ENCODE assay signal across 12 cellular contexts in genomic region chr15:96324192-96324895, GRCh38. TPM values are rescaled to one million over a fixed set of nuclear protein-coding genes. Genes with fewer than 3 reads are reported as not detected.
DNase-seq lines count a peak whose midpoint lies in the region; ATAC-seq and TF ChIP-seq lines count a peak whose summit lies in the region.
"Had no signal": no experiment of that assay in that cellular context is flagged by ENCODE, and none has a peak within 500 bp of the region (broad histone marks: within the 10 kb centered on the region; RNA-seq: fewer than 3 reads in every experiment).

No MANE protein-coding gene starts in this region.

- no peak overlapping the region for H3K4me3 Mint-ChIP-seq in activated naive CD8-positive, alpha-beta T cell treated with anti-CD3 and anti-CD28 coated beads for 36 hours

- peaks cover 6% of the 10 kb centered on the region for H3K4me1 Mint-ChIP-seq in activated naive CD8-positive, alpha-beta T cell treated with anti-CD3 and anti-CD28 coated beads for 36 hours

- H3K27ac Mint-ChIP-seq in activated naive CD8-positive, alpha-beta T cell treated with anti-CD3 and anti-CD28 coated beads for 36 hours = no peak overlapping the region

- H3K27ac ChIP-seq in AG04450 (ENCODE audit: low read depth, low read length) (peak overlapping the region; percentile 70), osteoblast (ENCODE audit: low read depth, low read length) (peak overlapping the region; percentile 88)

- peaks cover 6% of the 10 kb centered on the region; the same call in 1 of the 2 replicates for H3K9me3 ChIP-seq in AG04450 (ENCODE audit: control insufficient read depth, insufficient read depth, low read length)
- no peaks in the 10 kb centered on the region for H3K9me3 ChIP-seq in osteoblast (ENCODE audit: low read depth, low read length)

- H3K4me3 ChIP-seq in AG04450 (ENCODE audit: low read depth, low read length) (peak overlapping the region; percentile 85), astrocyte of the cerebellum (ENCODE audit: low read depth, low read length) (peak overlapping the region; percentile 89), foreskin fibroblast (ENCODE audit: low read depth in 1 of 2, low read length in 2 of 2) (peak overlapping the region; percentile 86 to 94), osteoblast (ENCODE audit: insufficient read depth, low read length) (peak overlapping the region; percentile 20)
- H3K4me3 ChIP-seq: lung had no signal

- no peaks in the 10 kb centered on the region for H3K36me3 ChIP-seq in osteoblast (ENCODE audit: insufficient read depth, low read length)

- no peak overlapping the region for H2AFZ ChIP-seq in osteoblast (ENCODE audit: low read length)

- CTCF ChIA-PET in AG04450 (lab: Charles Lee) = no interaction called here

- H3K27me3 ChIP-seq in AG04450 (ENCODE audit: control insufficient read depth, insufficient read depth, low read length) (no peaks in the 10 kb centered on the region), osteoblast (ENCODE audit: insufficient read depth, low read length) (peaks cover 23% of the 10 kb centered on the region)

- no peak for DNase-seq in AG04450 (ENCODE audit: low read depth, low spot score)
- DNase-seq in astrocyte of the cerebellum (ENCODE audit: low read depth) = no peak
- peak in 1 of 2 donors; percentile 55 for DNase-seq in foreskin fibroblast
- DNase-seq in osteoblast (ENCODE audit: insufficient read length, low spot score, missing footprints) = no peak
- no peak for DNase-seq in NCI-H2081 (lab: John Stamatoyannopoulos, UW)
- DNase-seq in activated naive CD8-positive, alpha-beta T cell treated with anti-CD3 and anti-CD28 coated beads for 36 hours = no peak
- no peak for DNase-seq in NCI-H446 treated with DMSO at 0.1 percent for 48 hours (lab: John Stamatoyannopoulos, UW)
- DNase-seq: NCI-H1417 treated with DMSO at 0.1 percent for 48 hours; stimulated activated CD4-positive, alpha-beta T cell treated with anti-CD3 and anti-CD28 coated beads, Interleukin-4, amount 100 ng/mL, for 24 hours had no signal

- peaks cover 66% of the 10 kb centered on the region for H3K79me2 ChIP-seq in osteoblast (ENCODE audit: insufficient read depth, low read length)

- peaks cover 95% of the 10 kb centered on the region for H3K27me3 Mint-ChIP-seq in activated naive CD8-positive, alpha-beta T cell treated with anti-CD3 and anti-CD28 coated beads for 36 hours

- no peaks in the 10 kb centered on the region for H3K9me3 Mint-ChIP-seq in activated naive CD8-positive, alpha-beta T cell treated with anti-CD3 and anti-CD28 coated beads for 36 hours

- H3K4me1 ChIP-seq in osteoblast (ENCODE audit: insufficient read depth, low read length) = peaks cover 21% of the 10 kb centered on the region

- no peaks in the 10 kb centered on the region for H4K20me1 ChIP-seq in osteoblast (ENCODE audit: insufficient read depth, low read length)

- peak overlapping the region; percentile 93 for H3K4me2 ChIP-seq in osteoblast (ENCODE audit: insufficient read depth, low read length)

- in situ Hi-C loops in astrocyte of the cerebellum (cut with HindIII; ENCODE audit: low sequenced_read_pairs) = loop anchor here (10.0 kb wide), 1 partner anchor 1060 kb away; no protein-coding TSS in a partner anchor

- no peaks in the 10 kb centered on the region for H3K36me3 Mint-ChIP-seq in activated naive CD8-positive, alpha-beta T cell treated with anti-CD3 and anti-CD28 coated beads for 36 hours

- TF ChIP-seq CTCF in AG04450 (IDR thresholded peaks at IDR 0.05; ENCODE audit: low read depth, low read length) = no peak
- no peak for TF ChIP-seq CTCF in astrocyte of the cerebellum (IDR thresholded peaks at IDR 0.05; ENCODE audit: low read depth, low read length, missing control alignments)
- no peak for TF ChIP-seq CTCF in foreskin fibroblast (IDR thresholded peaks at IDR 0.05; ENCODE audit: low read depth, low read length)
- TF ChIP-seq CTCF in osteoblast (IDR thresholded peaks at IDR 0.05; ENCODE audit: extremely low read depth, low read depth, low read length) = no peak

- no peak for ATAC-seq in HG02852 (IDR thresholded peaks at IDR 0.05; ENCODE audit: unreplicated experiment)

- POLR2A ChIA-PET in AG04450 (lab: Yijun Ruan, JAX) = no interaction called here

RNA-seq across cellular contexts. Expression of gene NR2F2, which starts 6.2 kb away (rescaled TPM):
- 63.1 and 66.9 TPM in 2 replicates for polyA plus RNA-seq in AG04450 (2011; rRNA removed)
- polyA minus RNA-seq in AG04450 (2011; rRNA and poly(A)+ RNA removed) = 36.8 and 72.5 TPM in 2 replicates
- total RNA-seq in osteoblast = 13.0 and 14.5 TPM in 2 replicates
- not detected for total RNA-seq in activated naive CD8-positive, alpha-beta T cell treated with anti-CD3 and anti-CD28 coated beads for 36 hours
- total RNA-seq: activated CD8-positive, alpha-beta memory T cell treated with anti-CD3 and anti-CD28 coated beads for 36 hours had no signal

Comparison
In these comparisons a context has a peak if more than half of its experiments do, and no peak if none do; other contexts are left out.
1. H3K4me3 ChIP-seq: peak in every context shown above with its lines; median percentile 90 in foreskin fibroblast; 89 in astrocyte of the cerebellum; 85 in AG04450; 20 in osteoblast.
2. RNA of gene NR2F2, which starts 6.2 kb away (total RNA-seq): 13.0 to 14.5 TPM in osteoblast; not detected in activated naive CD8-positive, alpha-beta T cell treated with anti-CD3 and anti-CD28 coated beads for 36 hours; every median in the first group is over 10 times any median in the second.